ENCODE assay signal across 21 cellular contexts in genomic region chr1:156595016-156595415, GRCh38. TPM values are rescaled to one million over a fixed set of nuclear protein-coding genes. Genes with fewer than 3 reads are reported as not detected.
DNase-seq lines count a peak whose midpoint lies in the region; ATAC-seq and TF ChIP-seq lines count a peak whose summit lies in the region.
"Had no signal": no experiment of that assay in that cellular context is flagged by ENCODE, and none has a peak within 500 bp of the region (broad histone marks: within the 10 kb centered on the region; RNA-seq: fewer than 3 reads in every experiment).

No MANE protein-coding gene starts in this region.

- no peak for TF ChIP-seq POLR2A in HCT116 (IDR thresholded peaks at IDR 0.05; ENCODE audit: borderline replicate concordance, extremely low read depth, insufficient read depth, insufficient read length)
- no peak for TF ChIP-seq POLR2A in suprapubic skin (IDR thresholded peaks at IDR 0.05)

- H4K20me1 ChIP-seq in HCT116 (ENCODE audit: insufficient read depth) (no peaks in the 10 kb centered on the region), neural cell (ENCODE audit: insufficient read depth) (no peaks in the 10 kb centered on the region)

- POLR2A ChIA-PET in HCT116 (lab: Charles Lee), result no interaction called here

- H3K4me3 ChIP-seq in HCT116 (replicated peaks in 1 of 2; ENCODE audit: low read depth in 1 of 2, low read length in 2 of 2) (no peak overlapping the region), neural cell (ENCODE audit: low read length) (peak overlapping the region; percentile 86), suprapubic skin (no peak overlapping the region)
- H3K4me3 ChIP-seq: mucosa of descending colon, skin epidermis, upper lobe of left lung had no signal

- no peaks in the 10 kb centered on the region for H3F3A ChIP-seq in neural cell (ENCODE audit: insufficient read depth, low read length, poor library complexity, severe bottlenecking)

- BruUV-seq in HCT116 (replicated peaks; lab: Mats Ljungman, UMichigan), result TSS peak; percentile 26

- peaks cover 8 to 24% of the 10 kb centered on the region in 2 experiments; a peak in 3 of 4 replicates for H3K4me1 ChIP-seq in HCT116 (ENCODE audit: control insufficient read depth in 1 of 2, insufficient read depth in 2 of 2, low read length in 2 of 2)
- H3K4me1 ChIP-seq in suprapubic skin, result peaks cover 17% of the 10 kb centered on the region

- H3K4me1 Mint-ChIP-seq in T-helper 2 cell treated with Interferon-gamma antibody and Interleukin-4, amounts not matched to agents 5 μg/mL and 100 μg/mL, for 36 hours (ENCODE audit: low read depth), result peaks cover 19% of the 10 kb centered on the region
- peaks cover 38% of the 10 kb centered on the region for H3K4me1 Mint-ChIP-seq in activated naive CD8-positive, alpha-beta T cell (ENCODE audit: low read depth)

- no peaks in the 10 kb centered on the region for H3K27me3 Mint-ChIP-seq in T-helper 2 cell treated with Interferon-gamma antibody and Interleukin-4, amounts not matched to agents 5 μg/mL and 100 μg/mL, for 36 hours (ENCODE audit: low read depth)
- H3K27me3 Mint-ChIP-seq in activated naive CD8-positive, alpha-beta T cell, result no peaks in the 10 kb centered on the region

- no peak overlapping the region for H3K4me2 ChIP-seq in HCT116 (ENCODE audit: low read length)
- peak overlapping the region; percentile 25 for H3K4me2 ChIP-seq in neural cell (ENCODE audit: low read length)

- H3K9me3 Mint-ChIP-seq in T-helper 2 cell treated with Interferon-gamma antibody and Interleukin-4, amounts not matched to agents 5 μg/mL and 100 μg/mL, for 36 hours, result no peaks in the 10 kb centered on the region
- no peaks in the 10 kb centered on the region for H3K9me3 Mint-ChIP-seq in activated naive CD8-positive, alpha-beta T cell (ENCODE audit: low read depth)
- H3K9me3 Mint-ChIP-seq: CD14-positive monocyte had no signal

- TF ChIP-seq RAD21 in HCT116 (IDR thresholded peaks at IDR 0.05; ENCODE audit: low read depth), result no peak
- TF ChIP-seq RAD21 in neural cell (conservative IDR thresholded peaks at IDR 0.05), result no peak

- H3K9ac ChIP-seq in HCT116 (ENCODE audit: low read length) (no peak overlapping the region), neural cell (ENCODE audit: low read length) (peak overlapping the region; percentile 48)
- H3K9ac ChIP-seq: parathyroid adenoma had no signal

- peaks cover 39% of the 10 kb centered on the region for H3K36me3 Mint-ChIP-seq in T-helper 2 cell treated with Interferon-gamma antibody and Interleukin-4, amounts not matched to agents 5 μg/mL and 100 μg/mL, for 36 hours (ENCODE audit: low read depth)
- H3K36me3 Mint-ChIP-seq in activated naive CD8-positive, alpha-beta T cell, result peaks cover 3% of the 10 kb centered on the region

- TF ChIP-seq EP300 in neural cell (conservative IDR thresholded peaks at IDR 0.05; ENCODE audit: poor library complexity, severe bottlenecking), result no peak
- no peak for TF ChIP-seq EP300 in suprapubic skin (IDR thresholded peaks at IDR 0.05)

- H2AFZ ChIP-seq in HCT116 (ENCODE audit: low read depth, low read length, poor library complexity, severe bottlenecking) (no peak overlapping the region), neural cell (ENCODE audit: low read depth, low read length) (no peak overlapping the region)
- H2AFZ ChIP-seq: parathyroid adenoma had no signal

- H3K27ac ChIP-seq in HCT116 (ENCODE audit: low read depth, low read length) (no peak overlapping the region; the same call in 1 of the 2 replicates), neural cell (ENCODE audit: low read length) (peak overlapping the region; percentile 84), suprapubic skin (no peak overlapping the region)
- H3K27ac ChIP-seq: parathyroid adenoma, skin epidermis, upper lobe of left lung had no signal

- WGBS in suprapubic skin, result 87% methylated on average over 2 of the region's 2 CpGs

- peaks cover 52% of the 10 kb centered on the region for H3K79me2 ChIP-seq in HCT116 (ENCODE audit: insufficient read depth, low read length)
- no peaks in the 10 kb centered on the region for H3K79me2 ChIP-seq in neural cell (replicated peaks; ENCODE audit: insufficient read depth, low read length)
- H3K79me2 ChIP-seq: parathyroid adenoma had no signal

- H3K27ac Mint-ChIP-seq in T-helper 2 cell treated with Interferon-gamma antibody and Interleukin-4, amounts not matched to agents 5 μg/mL and 100 μg/mL, for 36 hours, result peak overlapping the region; percentile 13
- H3K27ac Mint-ChIP-seq in activated naive CD8-positive, alpha-beta T cell, result peak overlapping the region; percentile 50

- TF ChIP-seq CTCF in HCT116 (IDR thresholded peaks at IDR 0.05 in 2 of 3, conservative IDR thresholded peaks at IDR 0.05 in 1 of 3; ENCODE audit: borderline replicate concordance in 1 of 3, insufficient read depth in 1 of 3, low read depth in 2 of 3, low read length in 2 of 3) (no peak), neural cell (IDR thresholded peaks at IDR 0.05; ENCODE audit: poor library complexity, severe bottlenecking) (no peak), suprapubic skin (IDR thresholded peaks at IDR 0.05) (no peak)

- RAD21 ChIA-PET in HCT116 (lab: Charles Lee; ENCODE audit: low non-redundant PET in 1 of 2, low total read pairs in 2 of 2, uncharacterized antibody in 2 of 2, unreplicated experiment in 2 of 2), result no interaction called here

- intact Hi-C loops in HCT116 (cut with micrococcal nuclease), result no loop called here

- no peak for DNase-seq in T-helper 2 cell treated with Interferon-gamma antibody and Interleukin-4, amounts not matched to agents 5 μg/mL and 100 μg/mL, for 36 hours (ENCODE audit: low spot score)
- DNase-seq in T-helper 2 cell, result no peak
- no peak for DNase-seq in HCT116 (ENCODE audit: low read depth, low spot score)
- DNase-seq in suprapubic skin (ENCODE audit: low spot score in 2 of 2), result no peak
- DNase-seq in activated CD4-positive, alpha-beta T cell treated with anti-CD3 and anti-CD28 coated beads for 4 hours, result no peak
- DNase-seq: anterior cingulate cortex, foreskin melanocyte, Kasumi-1, mucosa of descending colon, NCI-H1417, upper lobe of left lung had no signal

- no peaks in the 10 kb centered on the region for H3K9me2 ChIP-seq in HCT116 (ENCODE audit: insufficient read depth)
- no peaks in the 10 kb centered on the region for H3K9me2 ChIP-seq in neural cell (ENCODE audit: insufficient read depth, low read length)

- no peaks in the 10 kb centered on the region for H3K27me3 ChIP-seq in HCT116 (ENCODE audit: insufficient read depth, low read length)
- H3K27me3 ChIP-seq in neural cell (ENCODE audit: insufficient read depth, low read depth, low read length), result no peaks in the 10 kb centered on the region
- H3K27me3 ChIP-seq in suprapubic skin, result no peaks in the 10 kb centered on the region
- H3K27me3 ChIP-seq: upper lobe of left lung had no signal

- H3K4me3 Mint-ChIP-seq in T-helper 2 cell treated with Interferon-gamma antibody and Interleukin-4, amounts not matched to agents 5 μg/mL and 100 μg/mL, for 36 hours, result no peak overlapping the region
- no peak overlapping the region for H3K4me3 Mint-ChIP-seq in activated naive CD8-positive, alpha-beta T cell
- H3K4me3 Mint-ChIP-seq: CD14-positive monocyte had no signal

- H3K36me3 ChIP-seq in HCT116 (ENCODE audit: control insufficient read depth in 1 of 2, insufficient read depth in 2 of 2, low read length in 2 of 2) (peaks cover 29 to 61% of the 10 kb centered on the region in 2 experiments; a peak in 3 of 4 replicates), neural cell (ENCODE audit: insufficient read depth, low read length) (no peaks in the 10 kb centered on the region), suprapubic skin (peaks cover 57% of the 10 kb centered on the region)

- ATAC-seq in HCT116, result no peak
- no peak for ATAC-seq in HG02798 (IDR thresholded peaks at IDR 0.05; ENCODE audit: poor library complexity, unreplicated experiment)
- ATAC-seq: activated CD4-positive, CD25-positive, alpha-beta regulatory T cell treated with anti-CD3 and anti-CD28 coated beads, Interleukin-2, amount 50 U/mL, for 24 hours; mucosa of descending colon had no signal

- H3K9me3 ChIP-seq in HCT116 (ENCODE audit: control insufficient read depth in 1 of 2, insufficient read depth in 1 of 2, low read depth in 1 of 2, low read length in 2 of 2) (no peaks in the 10 kb centered on the region), neural cell (ENCODE audit: low read length) (no peaks in the 10 kb centered on the region), suprapubic skin (no peaks in the 10 kb centered on the region)
- H3K9me3 ChIP-seq: mucosa of descending colon, upper lobe of left lung had no signal

- CTCF ChIA-PET in HCT116 (lab: Charles Lee), result no interaction called here

TF ChIP-seq in HCT116, 20 proteins besides CTCF, POLR2A, EP300 and RAD21 (continues in another document):
- TF ChIP-seq SIN3A (IDR thresholded peaks at IDR 0.05; ENCODE audit: low read depth) (no peak), YY1 (IDR thresholded peaks at IDR 0.05; ENCODE audit: extremely low read depth, insufficient replicate concordance, low read depth, low read length) (no peak), POLR2AphosphoS5 (IDR thresholded peaks at IDR 0.05; ENCODE audit: low read depth, low read length) (no peak), FOSL1 (IDR thresholded peaks at IDR 0.05; ENCODE audit: low read depth) (no peak)

TF ChIP-seq in neural cell, 6 proteins besides CTCF, POLR2A, EP300 and RAD21 (continues in another document):
- TF ChIP-seq EZH2 (IDR thresholded peaks at IDR 0.05; ENCODE audit: borderline replicate concordance, insufficient read depth, low read length, poor library complexity, severe bottlenecking), result no peak
- no peak for TF ChIP-seq SMC3 (conservative IDR thresholded peaks at IDR 0.05; ENCODE audit: poor library complexity)
- no peak for TF ChIP-seq TAF1 (IDR thresholded peaks at IDR 0.05; ENCODE audit: low read depth)
- no peak for TF ChIP-seq POLR2AphosphoS5 (IDR thresholded peaks at IDR 0.05)

RNA-seq across cellular contexts. Expression of gene NAXE, which starts 3.4 kb away (rescaled TPM):
- total RNA-seq in HCT116 (2021; ENCODE audit: unreplicated experiment) (139 TPM), suprapubic skin (10 to 100 TPM; 42.7 to 80.8 (median 63.3) TPM)
- 130 and 140 TPM in 2 replicates for polyA plus RNA-seq in HCT116 (2012)
- polyA plus RNA-seq in neural cell, result 95.7 and 111 TPM in 2 replicates
- 63.9 and 65.7 TPM in 2 replicates for polyA minus RNA-seq in neural cell

RNA-seq across cellular contexts. Expression of gene GPATCH4, which starts 6.3 kb away (rescaled TPM):
- total RNA-seq in HCT116 (2021; ENCODE audit: unreplicated experiment), result 39.4 TPM
- 24.9 and 33.0 TPM in 2 replicates for polyA plus RNA-seq in HCT116 (2012)
- 1.3 and 3.9 TPM in 2 replicates for polyA plus RNA-seq in neural cell
- 3.2 and 5.2 TPM in 2 replicates for polyA minus RNA-seq in neural cell
- 10 to 100 TPM; 15.9 to 25.1 (median 20.5) TPM for total RNA-seq in suprapubic skin

RNA-seq across cellular contexts. Expression of gene TTC24, which starts 15.5 kb away (rescaled TPM):
- total RNA-seq in HCT116 (2021; ENCODE audit: unreplicated experiment) (not detected), suprapubic skin (not detected)
- 0.10 and 0.21 TPM in 2 replicates for polyA plus RNA-seq in HCT116 (2012)
- polyA plus RNA-seq in neural cell, result not detected in 2 replicates
- not detected in 2 replicates for polyA minus RNA-seq in neural cell
- total RNA-seq: endothelial cell of umbilical vein, RPMI7951 had no signal
- polyA plus RNA-seq: endothelial cell of umbilical vein had no signal

RNA-seq across cellular contexts. Expression of gene IQGAP3, which starts 22.7 kb away (rescaled TPM):
- total RNA-seq in HCT116 (2021; ENCODE audit: unreplicated experiment) (38.8 TPM), suprapubic skin (1 to 10 TPM; 2.2 to 5.7 (median 4.5) TPM)
- 50.5 and 52.1 TPM in 2 replicates for polyA plus RNA-seq in HCT116 (2012)
- 0.32 TPM in 1 of 2 replicates, not detected in the other for polyA plus RNA-seq in neural cell
- polyA minus RNA-seq in neural cell, result 0.46 and 0.49 TPM in 2 replicates

RNA-seq across cellular contexts. Expression of gene HAPLN2, which starts 24.2 kb away (rescaled TPM):
- 0.54 TPM for total RNA-seq in HCT116 (2021; ENCODE audit: unreplicated experiment)
- 0.47 and 0.60 TPM in 2 replicates for polyA plus RNA-seq in HCT116 (2012)
- polyA plus RNA-seq in neural cell, result 22.9 and 24.6 TPM in 2 replicates
- polyA minus RNA-seq in neural cell, result 3.4 TPM in 2 replicates
- 1 to 10 TPM in 2 of 4 donors, not detected in 2; 1.0 to 2.9 TPM for total RNA-seq in suprapubic skin
- total RNA-seq: endothelial cell of umbilical vein; RPMI7951; T-helper 1 cell treated with Interleukin-12 subunit alpha and Interleukin-12 subunit beta and Interleukin-4 antibody, amounts not matched to agents 30 ng/mL and 1 ng/mL, for 36 hours had no signal
- polyA plus RNA-seq: CD14-positive monocyte, endothelial cell of umbilical vein had no signal
